1 cellular context compared by ENCODE assay signal in the genomic region with DNA sequence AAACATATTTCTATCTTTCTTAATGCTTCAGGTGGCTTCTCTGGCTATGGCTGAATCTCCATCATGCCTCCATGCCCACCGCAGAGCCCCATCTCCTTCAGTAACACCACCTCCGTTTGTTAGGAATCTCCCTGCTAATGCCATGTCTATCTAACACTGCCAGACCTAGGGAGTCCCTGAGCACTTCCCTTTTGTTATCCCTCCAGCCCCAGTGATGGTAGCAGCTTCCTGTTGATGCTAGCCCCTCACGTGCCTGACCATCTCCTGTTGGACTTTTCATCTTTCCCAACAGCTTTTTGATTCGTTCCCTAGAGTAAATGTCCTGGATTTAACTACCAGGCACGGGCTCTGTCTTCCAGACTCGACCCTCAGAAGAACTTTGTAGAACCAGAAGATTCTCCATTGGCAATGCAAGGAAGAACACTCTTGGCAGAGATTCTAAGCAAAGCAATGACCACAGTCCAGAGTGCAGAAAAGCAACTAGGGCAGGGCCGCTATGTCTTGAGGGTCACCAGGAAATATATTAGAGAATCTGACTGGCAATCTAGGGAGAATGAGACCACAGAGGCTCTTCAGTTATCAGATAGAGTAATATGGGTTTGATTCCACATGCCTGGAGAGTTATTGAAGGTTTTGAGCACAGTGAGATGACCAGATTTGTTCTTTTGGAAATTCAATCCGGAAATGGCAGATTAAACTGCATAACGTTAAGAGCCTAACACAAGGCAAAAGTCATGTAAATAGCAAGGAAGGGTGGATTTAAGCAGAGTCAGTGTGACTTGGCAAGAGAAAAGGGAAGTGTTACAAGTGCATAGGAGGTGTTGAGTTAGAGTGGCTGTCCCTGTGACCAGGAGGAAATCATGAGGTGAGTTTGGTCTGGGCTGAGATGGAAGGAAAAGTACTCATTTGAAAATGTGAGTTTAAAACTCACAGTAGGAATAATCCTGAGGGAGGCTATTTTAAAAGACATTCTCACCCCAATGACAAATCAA.
TF ChIP-seq lines count a peak whose summit lies in the region.

No MANE protein-coding gene starts in this region.

TF ChIP-seq in GM12878, 131 proteins besides CTCF, POLR2A, EP300 and RAD21:
- TF ChIP-seq ZNF217 (IDR thresholded peaks at IDR 0.05) (no peak), SPI1 (IDR thresholded peaks at IDR 0.05; ENCODE audit: borderline replicate concordance, insufficient read depth, low read depth, low read length) (peak; percentile 9; the same call in 1 of the 2 replicates)
